1 cellular context compared by ENCODE assay signal in the genomic region with DNA sequence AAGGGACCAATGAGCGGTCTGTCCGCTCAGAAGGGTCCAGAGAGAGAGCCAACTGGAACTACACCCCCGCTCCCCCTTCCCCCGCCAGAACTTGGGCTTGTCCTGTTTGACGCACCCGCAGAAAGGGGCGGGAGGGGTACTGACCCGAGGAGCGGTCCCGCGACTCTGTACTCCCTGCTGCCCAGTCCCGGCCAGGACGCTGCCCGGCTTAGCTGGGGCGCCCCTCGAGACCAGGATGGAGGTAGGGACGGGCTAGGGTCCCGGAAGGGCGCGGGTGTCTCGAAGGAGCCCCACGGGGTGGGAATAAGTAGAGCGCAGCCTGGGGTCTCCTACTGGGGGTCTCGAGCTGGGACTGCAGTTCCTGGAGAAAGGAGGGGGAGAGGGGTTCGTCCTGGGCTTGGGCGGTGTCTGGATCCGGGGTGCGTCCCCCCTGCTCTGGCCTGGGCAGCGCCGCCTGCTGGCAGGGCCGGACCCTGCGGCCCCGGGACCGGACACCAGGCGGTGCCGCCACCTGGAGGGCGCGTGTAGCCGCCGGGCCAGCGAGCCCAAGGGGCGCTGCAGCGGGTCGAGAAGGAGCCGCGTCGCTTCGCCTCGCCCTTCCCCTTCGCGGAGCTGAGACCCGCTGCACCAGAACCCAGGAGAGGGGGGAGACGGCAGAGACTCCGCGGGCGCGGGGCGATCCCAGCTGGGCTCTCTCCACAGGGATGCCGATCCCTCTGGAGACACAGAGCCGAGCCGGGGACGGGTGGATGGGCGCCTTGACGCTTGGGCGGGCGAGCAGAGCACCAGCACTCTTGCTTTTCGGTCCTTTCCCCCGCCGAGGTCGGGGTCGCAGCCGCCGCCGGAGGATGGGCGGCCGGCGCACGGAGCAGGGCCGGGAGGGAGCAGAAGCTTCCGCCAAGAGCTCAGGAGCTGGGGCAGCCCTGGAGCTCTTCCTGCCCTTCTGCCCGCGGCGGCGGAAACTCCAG.
A peak's percentile ranks its signal among the peaks of the same experiment; 100 is the strongest.
TF ChIP-seq lines count a peak whose summit lies in the region.

No MANE protein-coding gene starts in this region.

TF ChIP-seq in HEK293, 187 proteins besides CTCF, POLR2A, EP300 and RAD21 (continued from another document and continues in another):
- TF ChIP-seq, protein P1, sequence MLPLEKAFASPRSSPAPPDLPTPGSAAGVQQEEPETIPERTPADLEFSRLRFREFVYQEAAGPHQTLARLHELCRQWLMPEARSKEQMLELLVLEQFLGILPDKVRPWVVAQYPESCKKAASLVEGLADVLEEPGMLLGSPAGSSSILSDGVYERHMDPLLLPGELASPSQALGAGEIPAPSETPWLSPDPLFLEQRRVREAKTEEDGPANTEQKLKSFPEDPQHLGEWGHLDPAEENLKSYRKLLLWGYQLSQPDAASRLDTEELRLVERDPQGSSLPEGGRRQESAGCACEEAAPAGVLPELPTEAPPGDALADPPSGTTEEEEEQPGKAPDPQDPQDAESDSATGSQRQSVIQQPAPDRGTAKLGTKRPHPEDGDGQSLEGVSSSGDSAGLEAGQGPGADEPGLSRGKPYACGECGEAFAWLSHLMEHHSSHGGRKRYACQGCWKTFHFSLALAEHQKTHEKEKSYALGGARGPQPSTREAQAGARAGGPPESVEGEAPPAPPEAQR (tag by site-specific recombination; IDR thresholded peaks at IDR 0.05), result no peak
- no peak; the same call in 1 of the 2 replicates for TF ChIP-seq ZNF785 (tag by site-specific recombination; IDR thresholded peaks at IDR 0.05)
- TF ChIP-seq ZNF19 (tag by site-specific recombination; IDR thresholded peaks at IDR 0.05; ENCODE audit: low read depth), result no peak
- no peak for TF ChIP-seq ZNF521 (tag by site-specific recombination; IDR thresholded peaks at IDR 0.05)
- TF ChIP-seq ZNF433 (tag by site-specific recombination; IDR thresholded peaks at IDR 0.05; ENCODE audit: low read depth), result no peak
- TF ChIP-seq ZNF510 (tag by site-specific recombination; IDR thresholded peaks at IDR 0.05; ENCODE audit: insufficient replicate concordance), result no peak
- TF ChIP-seq WT1 (tag by site-specific recombination; IDR thresholded peaks at IDR 0.05), result no peak; the same call in 1 of the 2 replicates
- TF ChIP-seq, protein P2, sequence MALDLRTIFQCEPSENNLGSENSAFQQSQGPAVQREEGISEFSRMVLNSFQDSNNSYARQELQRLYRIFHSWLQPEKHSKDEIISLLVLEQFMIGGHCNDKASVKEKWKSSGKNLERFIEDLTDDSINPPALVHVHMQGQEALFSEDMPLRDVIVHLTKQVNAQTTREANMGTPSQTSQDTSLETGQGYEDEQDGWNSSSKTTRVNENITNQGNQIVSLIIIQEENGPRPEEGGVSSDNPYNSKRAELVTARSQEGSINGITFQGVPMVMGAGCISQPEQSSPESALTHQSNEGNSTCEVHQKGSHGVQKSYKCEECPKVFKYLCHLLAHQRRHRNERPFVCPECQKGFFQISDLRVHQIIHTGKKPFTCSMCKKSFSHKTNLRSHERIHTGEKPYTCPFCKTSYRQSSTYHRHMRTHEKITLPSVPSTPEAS (tag by site-specific recombination; IDR thresholded peaks at IDR 0.05), result no peak
- TF ChIP-seq HOXA7 (CRISPR knock-in tag; IDR thresholded peaks at IDR 0.05; ENCODE audit: borderline replicate concordance), result no peak
- TF ChIP-seq, protein P3, sequence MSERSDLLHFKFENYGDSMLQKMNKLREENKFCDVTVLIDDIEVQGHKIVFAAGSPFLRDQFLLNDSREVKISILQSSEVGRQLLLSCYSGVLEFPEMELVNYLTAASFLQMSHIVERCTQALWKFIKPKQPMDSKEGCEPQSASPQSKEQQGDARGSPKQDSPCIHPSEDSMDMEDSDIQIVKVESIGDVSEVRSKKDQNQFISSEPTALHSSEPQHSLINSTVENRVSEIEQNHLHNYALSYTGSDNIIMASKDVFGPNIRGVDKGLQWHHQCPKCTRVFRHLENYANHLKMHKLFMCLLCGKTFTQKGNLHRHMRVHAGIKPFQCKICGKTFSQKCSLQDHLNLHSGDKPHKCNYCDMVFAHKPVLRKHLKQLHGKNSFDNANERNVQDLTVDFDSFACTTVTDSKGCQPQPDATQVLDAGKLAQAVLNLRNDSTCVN (tag by site-specific recombination; optimal IDR thresholded peaks at IDR 0.05), result peak; percentile 75
- TF ChIP-seq, protein P4, sequence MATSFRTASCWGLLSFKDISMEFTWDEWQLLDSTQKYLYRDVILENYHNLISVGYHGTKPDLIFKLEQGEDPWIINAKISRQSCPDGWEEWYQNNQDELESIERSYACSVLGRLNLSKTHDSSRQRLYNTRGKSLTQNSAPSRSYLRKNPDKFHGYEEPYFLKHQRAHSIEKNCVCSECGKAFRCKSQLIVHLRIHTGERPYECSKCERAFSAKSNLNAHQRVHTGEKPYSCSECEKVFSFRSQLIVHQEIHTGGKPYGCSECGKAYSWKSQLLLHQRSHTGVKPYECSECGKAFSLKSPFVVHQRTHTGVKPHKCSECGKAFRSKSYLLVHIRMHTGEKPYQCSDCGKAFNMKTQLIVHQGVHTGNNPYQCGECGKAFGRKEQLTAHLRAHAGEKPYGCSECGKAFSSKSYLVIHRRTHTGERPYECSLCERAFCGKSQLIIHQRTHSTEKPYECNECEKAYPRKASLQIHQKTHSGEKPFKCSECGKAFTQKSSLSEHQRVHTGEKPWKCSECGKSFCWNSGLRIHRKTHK (tag by site-specific recombination; IDR thresholded peaks at IDR 0.05), result no peak
- no peak for TF ChIP-seq ZNF112 (tag by site-specific recombination; IDR thresholded peaks at IDR 0.05)
- no peak for TF ChIP-seq ZNF610 (tag by site-specific recombination; IDR thresholded peaks at IDR 0.05; ENCODE audit: borderline replicate concordance)
- no peak for TF ChIP-seq ZNF514 (tag by site-specific recombination; IDR thresholded peaks at IDR 0.05)
- no peak for TF ChIP-seq EGR2 (tag by site-specific recombination; IDR thresholded peaks at IDR 0.05; ENCODE audit: low read depth)
- TF ChIP-seq, protein P5, sequence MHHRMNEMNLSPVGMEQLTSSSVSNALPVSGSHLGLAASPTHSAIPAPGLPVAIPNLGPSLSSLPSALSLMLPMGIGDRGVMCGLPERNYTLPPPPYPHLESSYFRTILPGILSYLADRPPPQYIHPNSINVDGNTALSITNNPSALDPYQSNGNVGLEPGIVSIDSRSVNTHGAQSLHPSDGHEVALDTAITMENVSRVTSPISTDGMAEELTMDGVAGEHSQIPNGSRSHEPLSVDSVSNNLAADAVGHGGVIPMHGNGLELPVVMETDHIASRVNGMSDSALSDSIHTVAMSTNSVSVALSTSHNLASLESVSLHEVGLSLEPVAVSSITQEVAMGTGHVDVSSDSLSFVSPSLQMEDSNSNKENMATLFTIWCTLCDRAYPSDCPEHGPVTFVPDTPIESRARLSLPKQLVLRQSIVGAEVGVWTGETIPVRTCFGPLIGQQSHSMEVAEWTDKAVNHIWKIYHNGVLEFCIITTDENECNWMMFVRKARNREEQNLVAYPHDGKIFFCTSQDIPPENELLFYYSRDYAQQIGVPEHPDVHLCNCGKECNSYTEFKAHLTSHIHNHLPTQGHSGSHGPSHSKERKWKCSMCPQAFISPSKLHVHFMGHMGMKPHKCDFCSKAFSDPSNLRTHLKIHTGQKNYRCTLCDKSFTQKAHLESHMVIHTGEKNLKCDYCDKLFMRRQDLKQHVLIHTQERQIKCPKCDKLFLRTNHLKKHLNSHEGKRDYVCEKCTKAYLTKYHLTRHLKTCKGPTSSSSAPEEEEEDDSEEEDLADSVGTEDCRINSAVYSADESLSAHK (tag by site-specific recombination; IDR thresholded peaks at IDR 0.05), result no peak; the same call in 1 of the 2 replicates
- no peak for TF ChIP-seq BCL11A (tag by site-specific recombination; IDR thresholded peaks at IDR 0.05; ENCODE audit: low read depth)
- TF ChIP-seq KLF1 (tag by site-specific recombination; IDR thresholded peaks at IDR 0.05), result peak; percentile 48; the same call in 1 of the 2 replicates
- no peak for TF ChIP-seq ZNF623 (tag by site-specific recombination; IDR thresholded peaks at IDR 0.05)
- TF ChIP-seq ZBTB1 (tag by site-specific recombination; IDR thresholded peaks at IDR 0.05), result 0 out of 2 replicates have a peak, but pooled peaks have one; percentile 13
- TF ChIP-seq ZXDB (tag by site-specific recombination; IDR thresholded peaks at IDR 0.05), result 0 out of 2 replicates have a peak, but pooled peaks have one; percentile 9
- TF ChIP-seq SP3 (tag by site-specific recombination; IDR thresholded peaks at IDR 0.05), result no peak
- no peak for TF ChIP-seq ZNF138 (tag by site-specific recombination; IDR thresholded peaks at IDR 0.05; ENCODE audit: borderline replicate concordance)
- no peak for TF ChIP-seq ZNF473 (tag by site-specific recombination; IDR thresholded peaks at IDR 0.05)
- TF ChIP-seq YY2 (tag by site-specific recombination; IDR thresholded peaks at IDR 0.05), result no peak
- no peak for TF ChIP-seq ZNF404 (tag by site-specific recombination; IDR thresholded peaks at IDR 0.05)
- TF ChIP-seq SCRT1 (tag by site-specific recombination; IDR thresholded peaks at IDR 0.05; ENCODE audit: borderline replicate concordance), result no peak
- TF ChIP-seq ZNF23 (tag by site-specific recombination; IDR thresholded peaks at IDR 0.05; ENCODE audit: borderline replicate concordance), result no peak
- TF ChIP-seq, protein P6, sequence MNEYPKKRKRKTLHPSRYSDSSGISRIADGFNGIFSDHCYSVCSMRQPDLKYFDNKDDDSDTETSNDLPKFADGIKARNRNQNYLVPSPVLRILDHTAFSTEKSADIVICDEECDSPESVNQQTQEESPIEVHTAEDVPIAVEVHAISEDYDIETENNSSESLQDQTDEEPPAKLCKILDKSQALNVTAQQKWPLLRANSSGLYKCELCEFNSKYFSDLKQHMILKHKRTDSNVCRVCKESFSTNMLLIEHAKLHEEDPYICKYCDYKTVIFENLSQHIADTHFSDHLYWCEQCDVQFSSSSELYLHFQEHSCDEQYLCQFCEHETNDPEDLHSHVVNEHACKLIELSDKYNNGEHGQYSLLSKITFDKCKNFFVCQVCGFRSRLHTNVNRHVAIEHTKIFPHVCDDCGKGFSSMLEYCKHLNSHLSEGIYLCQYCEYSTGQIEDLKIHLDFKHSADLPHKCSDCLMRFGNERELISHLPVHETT (tag by site-specific recombination; IDR thresholded peaks at IDR 0.05), result 0 out of 2 replicates have a peak, but pooled peaks have one; percentile 44
- TF ChIP-seq ZNF24 (tag by site-specific recombination; IDR thresholded peaks at IDR 0.05), result no peak
- TF ChIP-seq, protein P7, sequence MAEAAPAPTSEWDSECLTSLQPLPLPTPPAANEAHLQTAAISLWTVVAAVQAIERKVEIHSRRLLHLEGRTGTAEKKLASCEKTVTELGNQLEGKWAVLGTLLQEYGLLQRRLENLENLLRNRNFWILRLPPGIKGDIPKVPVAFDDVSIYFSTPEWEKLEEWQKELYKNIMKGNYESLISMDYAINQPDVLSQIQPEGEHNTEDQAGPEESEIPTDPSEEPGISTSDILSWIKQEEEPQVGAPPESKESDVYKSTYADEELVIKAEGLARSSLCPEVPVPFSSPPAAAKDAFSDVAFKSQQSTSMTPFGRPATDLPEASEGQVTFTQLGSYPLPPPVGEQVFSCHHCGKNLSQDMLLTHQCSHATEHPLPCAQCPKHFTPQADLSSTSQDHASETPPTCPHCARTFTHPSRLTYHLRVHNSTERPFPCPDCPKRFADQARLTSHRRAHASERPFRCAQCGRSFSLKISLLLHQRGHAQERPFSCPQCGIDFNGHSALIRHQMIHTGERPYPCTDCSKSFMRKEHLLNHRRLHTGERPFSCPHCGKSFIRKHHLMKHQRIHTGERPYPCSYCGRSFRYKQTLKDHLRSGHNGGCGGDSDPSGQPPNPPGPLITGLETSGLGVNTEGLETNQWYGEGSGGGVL (tag by site-specific recombination; IDR thresholded peaks at IDR 0.05), result no peak; the same call in 1 of the 2 replicates
- TF ChIP-seq HOXC10 (CRISPR knock-in tag; IDR thresholded peaks at IDR 0.05), result no peak
- TF ChIP-seq, protein P8, sequence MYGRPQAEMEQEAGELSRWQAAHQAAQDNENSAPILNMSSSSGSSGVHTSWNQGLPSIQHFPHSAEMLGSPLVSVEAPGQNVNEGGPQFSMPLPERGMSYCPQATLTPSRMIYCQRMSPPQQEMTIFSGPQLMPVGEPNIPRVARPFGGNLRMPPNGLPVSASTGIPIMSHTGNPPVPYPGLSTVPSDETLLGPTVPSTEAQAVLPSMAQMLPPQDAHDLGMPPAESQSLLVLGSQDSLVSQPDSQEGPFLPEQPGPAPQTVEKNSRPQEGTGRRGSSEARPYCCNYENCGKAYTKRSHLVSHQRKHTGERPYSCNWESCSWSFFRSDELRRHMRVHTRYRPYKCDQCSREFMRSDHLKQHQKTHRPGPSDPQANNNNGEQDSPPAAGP (tag by site-specific recombination; IDR thresholded peaks at IDR 0.05), result peak; percentile 24; the same call in 1 of the 2 replicates
- no peak for TF ChIP-seq TCF7L2 (IDR thresholded peaks at IDR 0.05; ENCODE audit: borderline replicate concordance, low read depth, low read length)
- no peak; the same call in 1 of the 2 replicates for TF ChIP-seq ZNF335 (tag by site-specific recombination; conservative IDR thresholded peaks at IDR 0.05)
- TF ChIP-seq, protein P9, sequence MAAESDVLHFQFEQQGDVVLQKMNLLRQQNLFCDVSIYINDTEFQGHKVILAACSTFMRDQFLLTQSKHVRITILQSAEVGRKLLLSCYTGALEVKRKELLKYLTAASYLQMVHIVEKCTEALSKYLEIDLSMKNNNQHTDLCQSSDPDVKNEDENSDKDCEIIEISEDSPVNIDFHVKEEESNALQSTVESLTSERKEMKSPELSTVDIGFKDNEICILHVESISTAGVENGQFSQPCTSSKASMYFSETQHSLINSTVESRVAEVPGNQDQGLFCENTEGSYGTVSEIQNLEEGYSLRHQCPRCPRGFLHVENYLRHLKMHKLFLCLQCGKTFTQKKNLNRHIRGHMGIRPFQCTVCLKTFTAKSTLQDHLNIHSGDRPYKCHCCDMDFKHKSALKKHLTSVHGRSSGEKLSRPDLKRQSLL (tag by site-specific recombination; IDR thresholded peaks at IDR 0.05), result peak; percentile 1; the same call in 1 of the 2 replicates
- no peak for TF ChIP-seq ZNF274 (IDR thresholded peaks at IDR 0.05; ENCODE audit: low read length)
- no peak for TF ChIP-seq ZNF274 (tag by site-specific recombination; IDR thresholded peaks at IDR 0.05; ENCODE audit: borderline replicate concordance)
- TF ChIP-seq, protein P10, sequence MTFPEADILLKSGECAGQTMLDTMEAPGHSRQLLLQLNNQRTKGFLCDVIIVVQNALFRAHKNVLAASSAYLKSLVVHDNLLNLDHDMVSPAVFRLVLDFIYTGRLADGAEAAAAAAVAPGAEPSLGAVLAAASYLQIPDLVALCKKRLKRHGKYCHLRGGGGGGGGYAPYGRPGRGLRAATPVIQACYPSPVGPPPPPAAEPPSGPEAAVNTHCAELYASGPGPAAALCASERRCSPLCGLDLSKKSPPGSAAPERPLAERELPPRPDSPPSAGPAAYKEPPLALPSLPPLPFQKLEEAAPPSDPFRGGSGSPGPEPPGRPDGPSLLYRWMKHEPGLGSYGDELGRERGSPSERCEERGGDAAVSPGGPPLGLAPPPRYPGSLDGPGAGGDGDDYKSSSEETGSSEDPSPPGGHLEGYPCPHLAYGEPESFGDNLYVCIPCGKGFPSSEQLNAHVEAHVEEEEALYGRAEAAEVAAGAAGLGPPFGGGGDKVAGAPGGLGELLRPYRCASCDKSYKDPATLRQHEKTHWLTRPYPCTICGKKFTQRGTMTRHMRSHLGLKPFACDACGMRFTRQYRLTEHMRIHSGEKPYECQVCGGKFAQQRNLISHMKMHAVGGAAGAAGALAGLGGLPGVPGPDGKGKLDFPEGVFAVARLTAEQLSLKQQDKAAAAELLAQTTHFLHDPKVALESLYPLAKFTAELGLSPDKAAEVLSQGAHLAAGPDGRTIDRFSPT (tag by site-specific recombination; IDR thresholded peaks at IDR 0.05), result peak; percentile 81
- no peak for TF ChIP-seq SP2 (tag by site-specific recombination; IDR thresholded peaks at IDR 0.05)
